Comparison of ENCODE assay signal across 9 cellular contexts in genomic region chr2:43898134-43898957, GRCh38. TPM values are rescaled to one million over a fixed set of nuclear protein-coding genes. Genes with fewer than 3 reads are reported as not detected.
DNase-seq lines count a peak whose midpoint lies in the region; TF ChIP-seq lines count a peak whose summit lies in the region.
"Had no signal": no experiment of that assay in that cellular context is flagged by ENCODE, and none has a peak within 500 bp of the region (broad histone marks: within the 10 kb centered on the region; RNA-seq: fewer than 3 reads in every experiment).

No MANE protein-coding gene starts in this region.

- no peaks in the 10 kb centered on the region for H3K9me3 Mint-ChIP-seq in neural crest cell

- no peaks in the 10 kb centered on the region for H3K27me3 Mint-ChIP-seq in neural crest cell (ENCODE audit: low read depth)

- no peaks in the 10 kb centered on the region for H3K27me3 ChIP-seq in GM06990 (replicated peaks; ENCODE audit: control insufficient read depth, insufficient read depth, low read length)

- peak; percentile 8 for TF ChIP-seq CTCF in GM06990 (IDR thresholded peaks at IDR 0.05; ENCODE audit: insufficient read depth, low read length, poor library complexity, severe bottlenecking)
- peak; percentile 45 for TF ChIP-seq CTCF in neural crest cell (conservative IDR thresholded peaks at IDR 0.05)

- H3K4me3 ChIP-seq in GM06990 (replicated peaks; ENCODE audit: low read depth, low read length), result no peak overlapping the region

- H3K36me3 ChIP-seq in GM06990 (ENCODE audit: control insufficient read depth, insufficient read depth, low read length), result peaks cover 7% of the 10 kb centered on the region

- H3K4me1 Mint-ChIP-seq in neural crest cell, result no peaks in the 10 kb centered on the region

- H3K27ac Mint-ChIP-seq in neural crest cell (ENCODE audit: unreplicated experiment), result no peak overlapping the region

- peaks cover 24% of the 10 kb centered on the region for H3K36me3 Mint-ChIP-seq in neural crest cell (ENCODE audit: low read depth)

- DNase-seq in GM06990 (ENCODE audit: extremely low read depth, insufficient read length), result no peak
- DNase-seq in NCI-H2081 (lab: John Stamatoyannopoulos, UW), result peak; percentile 94 to 98
- peak; percentile 36 for DNase-seq in dermis blood vessel endothelial cell
- peak; percentile 12 for DNase-seq in neural crest cell (ENCODE audit: low read depth, low spot score)
- DNase-seq in RKO (ENCODE audit: low spot score), result no peak
- no peak for DNase-seq in HK-2 (ENCODE audit: unreplicated experiment)
- DNase-seq in ureter (ENCODE audit: low spot score), result no peak
- no peak for DNase-seq in epidermal melanocyte (ENCODE audit: insufficient read length, low spot score)

- no peak overlapping the region for H3K4me3 Mint-ChIP-seq in neural crest cell

RNA-seq across cellular contexts. Expression of gene ABCG8, which starts 59.6 kb away (rescaled TPM):
- not detected in 2 replicates for total RNA-seq in dermis blood vessel endothelial cell
- not detected in 2 replicates for total RNA-seq in neural crest cell
- not detected for total RNA-seq in ureter
- total RNA-seq: endothelial cell of umbilical vein had no signal

RNA-seq across cellular contexts. Expression of gene ABCG5, which starts 59.7 kb away (rescaled TPM):
- total RNA-seq in dermis blood vessel endothelial cell, result not detected in 2 replicates
- total RNA-seq in neural crest cell, result not detected in 2 replicates
- total RNA-seq in ureter, result not detected
- total RNA-seq: endothelial cell of umbilical vein had no signal

Comparison
In these comparisons a context has a peak if more than half of its experiments do, and no peak if none do; other contexts are left out.
1. DNase-seq: peak in NCI-H2081 (2 of 2), dermis blood vessel endothelial cell (single experiment) and neural crest cell (single experiment); none in GM06990 (single experiment), RKO (single experiment), HK-2 (single experiment), ureter (single experiment) and epidermal melanocyte (single experiment).